11 cellular contexts compared by ENCODE assay signal in genomic region chr10:58577394-58577793, GRCh38.
DNase-seq lines count a peak whose midpoint lies in the region; FAIRE-seq and TF ChIP-seq lines count a peak whose summit lies in the region.
"Had no signal": no experiment of that assay in that cellular context is flagged by ENCODE, and none has a peak within 500 bp of the region (broad histone marks: within the 10 kb centered on the region; RNA-seq: fewer than 3 reads in every experiment).

No MANE protein-coding gene starts in this region.

- no peaks in the 10 kb centered on the region for H3K36me3 ChIP-seq in astrocyte (ENCODE audit: insufficient read depth, low read length)
- no peaks in the 10 kb centered on the region for H3K36me3 ChIP-seq in tibial artery

- DNase-seq in HL-60 (ENCODE audit: low read depth in 1 of 2, low spot score in 1 of 2) (peak; percentile 41 to 59), astrocyte (ENCODE audit: low read depth) (peak; percentile 68), left kidney (ENCODE audit: low read depth, low spot score) (peak; percentile 17), tibial artery (no peak), kidney glomerular epithelial cell (lab: John Stamatoyannopoulos, UW) (no peak), substantia nigra (lab: John Stamatoyannopoulos, UW) (no peak), foreskin melanocyte (no peak)
- DNase-seq: activated T-cell treated with anti-CD3 and anti-CD28 coated beads, Interleukin-2, amount 50 U/mL, for 24 hours; cortex of kidney; immature natural killer cell; stimulated activated naive CD4-positive, alpha-beta T cell had no signal

- H3K4me1 Mint-ChIP-seq in astrocyte (ENCODE audit: low read depth, unreplicated experiment): peaks cover 4% of the 10 kb centered on the region
- H3K4me1 Mint-ChIP-seq: immature natural killer cell had no signal

- peak; percentile 43 for FAIRE-seq in astrocyte (lab: Jason Lieb, UNC)

- H3K4me3 Mint-ChIP-seq in astrocyte (ENCODE audit: unreplicated experiment): no peak overlapping the region
- H3K4me3 Mint-ChIP-seq: activated T-cell treated with anti-CD3 and anti-CD28 coated beads, Interleukin-2, amount 50 U/mL, for 24 hours; immature natural killer cell had no signal

- H3K27me3 Mint-ChIP-seq in astrocyte (ENCODE audit: low read depth, unreplicated experiment): no peaks in the 10 kb centered on the region
- H3K27me3 Mint-ChIP-seq: activated T-cell treated with anti-CD3 and anti-CD28 coated beads, Interleukin-2, amount 50 U/mL, for 24 hours had no signal

- no peaks in the 10 kb centered on the region for H3K9me3 ChIP-seq in astrocyte (ENCODE audit: insufficient read depth, low read depth, low read length)
- H3K9me3 ChIP-seq in tibial artery: no peaks in the 10 kb centered on the region

- intact Hi-C loops in tibial artery (cut with DNase I; ENCODE audit: low total_unique reads): no loop called here

- peaks cover 96% of the 10 kb centered on the region for H3K79me2 ChIP-seq in astrocyte (ENCODE audit: insufficient read depth, low read length)

- no peak overlapping the region for H3K27ac Mint-ChIP-seq in astrocyte (ENCODE audit: unreplicated experiment)
- H3K27ac Mint-ChIP-seq: activated T-cell treated with anti-CD3 and anti-CD28 coated beads, Interleukin-2, amount 50 U/mL, for 24 hours; immature natural killer cell had no signal

- peaks cover 4% of the 10 kb centered on the region for H3K4me1 ChIP-seq in astrocyte (ENCODE audit: insufficient read depth, low read length)
- H3K4me1 ChIP-seq in tibial artery: peaks cover 0 to 50% (median 28%) of the 10 kb centered on the region in 4 donors

- no peaks in the 10 kb centered on the region for H3K9me3 Mint-ChIP-seq in astrocyte (ENCODE audit: unreplicated experiment)
- H3K9me3 Mint-ChIP-seq: activated T-cell treated with anti-CD3 and anti-CD28 coated beads, Interleukin-2, amount 50 U/mL, for 24 hours had no signal

- peak overlapping the region; percentile 14 for H3K4me2 ChIP-seq in astrocyte (ENCODE audit: low read length)

- peaks cover 72% of the 10 kb centered on the region for H4K20me1 ChIP-seq in astrocyte (ENCODE audit: insufficient read depth, low read length)

- no peak overlapping the region for H2AFZ ChIP-seq in astrocyte (ENCODE audit: low read depth, low read length)

- H3K36me3 Mint-ChIP-seq in astrocyte (ENCODE audit: low read depth, unreplicated experiment): no peaks in the 10 kb centered on the region
- H3K36me3 Mint-ChIP-seq: immature natural killer cell had no signal

- H3K4me3 ChIP-seq in HL-60 (replicated peaks; ENCODE audit: insufficient read depth, low read length): no peak overlapping the region
- H3K4me3 ChIP-seq in astrocyte (ENCODE audit: insufficient read depth, low read depth, low read length): no peak overlapping the region
- no peak overlapping the region for H3K4me3 ChIP-seq in tibial artery

- peak overlapping the region; percentile 63 for H3K27ac ChIP-seq in HL-60 (replicated peaks)
- H3K27ac ChIP-seq in astrocyte (ENCODE audit: low read depth, low read length): no peak overlapping the region
- peak overlapping the region; percentile 43 to 46 for H3K27ac ChIP-seq in tibial artery
- H3K27ac ChIP-seq in substantia nigra (ENCODE audit: low read depth, low read length, poor library complexity, severe bottlenecking): no peak overlapping the region

- H3K9ac ChIP-seq in astrocyte (ENCODE audit: low read length): no peak overlapping the region

- H3K27me3 ChIP-seq in HL-60 (ENCODE audit: insufficient read depth, poor library complexity, severe bottlenecking) (no peaks in the 10 kb centered on the region), astrocyte (ENCODE audit: insufficient read depth, low read length) (no peaks in the 10 kb centered on the region), tibial artery (no peaks in the 10 kb centered on the region)

- no peak for TF ChIP-seq CTCF in HL-60 (IDR thresholded peaks at IDR 0.05; ENCODE audit: insufficient read depth, low read length)
- no peak for TF ChIP-seq CTCF in astrocyte (IDR thresholded peaks at IDR 0.05; ENCODE audit: insufficient read depth, low read depth, low read length)
- no peak for TF ChIP-seq CTCF in tibial artery (IDR thresholded peaks at IDR 0.05)

Comparison
In these comparisons a context has a peak if more than half of its experiments do, and no peak if none do; other contexts are left out.
1. DNase-seq: peak in HL-60 (2 of 2), astrocyte (single experiment) and left kidney (single experiment); none in tibial artery (0 of 2), kidney glomerular epithelial cell (single experiment), substantia nigra (0 of 49) and foreskin melanocyte (single experiment).
2. H3K27ac ChIP-seq: peak in HL-60 (single experiment) and tibial artery (2 of 2); none in astrocyte (single experiment) and substantia nigra (single experiment).